ENCODE assay signal across 13 cellular contexts in the genomic region with DNA sequence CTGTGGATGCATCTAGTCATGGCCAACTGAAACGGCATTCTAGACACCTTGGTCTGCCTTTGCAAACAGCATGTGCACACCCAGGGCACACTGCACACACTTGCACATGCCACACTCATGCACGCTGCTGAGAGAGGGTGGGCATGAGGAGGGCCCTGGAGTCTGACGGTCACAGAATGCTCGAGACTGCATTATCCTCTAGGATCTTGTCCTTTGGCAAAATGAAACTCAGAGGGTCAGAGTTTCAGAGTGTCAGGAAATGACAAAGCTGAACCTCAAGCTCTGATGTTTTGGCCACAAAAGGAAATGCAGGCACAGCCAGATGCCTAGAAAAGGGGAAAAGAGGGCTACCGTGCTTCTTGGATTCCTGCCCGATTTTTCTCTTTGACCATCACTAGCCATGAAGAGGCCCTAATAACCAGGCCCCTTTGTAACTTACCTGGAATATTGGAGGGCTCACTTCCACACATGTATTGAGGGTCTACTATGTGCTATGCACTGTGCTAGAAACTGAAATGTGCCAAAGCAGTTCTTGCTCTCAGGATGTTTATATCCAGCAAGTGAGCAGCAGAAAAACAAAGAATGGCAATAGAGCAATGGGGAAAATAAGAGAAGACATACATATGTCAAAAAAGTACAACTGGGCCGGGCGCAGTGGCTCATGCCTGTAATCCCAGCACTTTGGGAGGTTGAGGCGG.
DNase-seq lines count a peak whose midpoint lies in the region; ATAC-seq and TF ChIP-seq lines count a peak whose summit lies in the region.
"Had no signal": no experiment of that assay in that cellular context is flagged by ENCODE, and none has a peak within 500 bp of the region (broad histone marks: within the 10 kb centered on the region; RNA-seq: fewer than 3 reads in every experiment).

No MANE protein-coding gene starts in this region.

- H3K4me1 Mint-ChIP-seq in CD4-positive, CD25-positive, alpha-beta regulatory T cell = peaks cover 0 to 8% (median 2%) of the 10 kb centered on the region in 4 donors
- H3K4me1 Mint-ChIP-seq in activated CD8-positive, alpha-beta T cell treated with anti-CD3 and anti-CD28 coated beads for 36 hours (ENCODE audit: low read depth) = peaks cover 20% of the 10 kb centered on the region
- H3K4me1 Mint-ChIP-seq in endothelial cell (ENCODE audit: unreplicated experiment) = peaks cover 28% of the 10 kb centered on the region

- no peaks in the 10 kb centered on the region for H3K4me1 ChIP-seq in CD4-positive, CD25-positive, alpha-beta regulatory T cell (ENCODE audit: control insufficient read depth, insufficient read depth, low read length, poor library complexity, severe bottlenecking)
- H3K4me1 ChIP-seq in MM.1S (ENCODE audit: low read length) = peaks cover 40% of the 10 kb centered on the region
- peaks cover 9 to 19% of the 10 kb centered on the region in 2 donors for H3K4me1 ChIP-seq in muscle layer of duodenum (ENCODE audit: control insufficient read depth in 1 of 2, insufficient read depth in 2 of 2, low read length in 2 of 2)
- H3K4me1 ChIP-seq: prostate gland had no signal

- peaks cover 31% of the 10 kb centered on the region for H3F3A ChIP-seq in MM.1S (ENCODE audit: insufficient read depth, low read length)

- H3K4me3 ChIP-seq in CD4-positive, CD25-positive, alpha-beta regulatory T cell (ENCODE audit: low read depth, low read length) = no peak overlapping the region
- H3K4me3 ChIP-seq in MM.1S (ENCODE audit: low read length) = peak overlapping the region; percentile 4; the same call in 1 of the 2 replicates
- no peak overlapping the region for H3K4me3 ChIP-seq in muscle layer of duodenum (ENCODE audit: low read depth in 1 of 2, low read length in 2 of 2)
- H3K4me3 ChIP-seq: MG63, prostate gland, SK-N-MC had no signal

- H3K9me2 ChIP-seq in MM.1S (replicated peaks; ENCODE audit: insufficient read depth, low read length) = no peaks in the 10 kb centered on the region

- peak overlapping the region; percentile 64 for H3K4me2 ChIP-seq in MM.1S (ENCODE audit: low read depth, low read length)

- H3K27me3 ChIP-seq in CD4-positive, CD25-positive, alpha-beta regulatory T cell (ENCODE audit: control insufficient read depth, insufficient read depth, low read length) = no peaks in the 10 kb centered on the region
- H3K27me3 ChIP-seq in MM.1S (replicated peaks; ENCODE audit: insufficient read depth, low read length) (no peaks in the 10 kb centered on the region), muscle layer of duodenum (ENCODE audit: low read depth, low read length) (no peaks in the 10 kb centered on the region)
- H3K27me3 ChIP-seq: MG63 had no signal

- no peaks in the 10 kb centered on the region for H3K36me3 Mint-ChIP-seq in CD4-positive, CD25-positive, alpha-beta regulatory T cell
- no peaks in the 10 kb centered on the region for H3K36me3 Mint-ChIP-seq in activated CD8-positive, alpha-beta T cell treated with anti-CD3 and anti-CD28 coated beads for 36 hours (ENCODE audit: low read depth)
- H3K36me3 Mint-ChIP-seq in endothelial cell (ENCODE audit: low read depth, unreplicated experiment) = no peaks in the 10 kb centered on the region

- H2AFZ ChIP-seq in MM.1S (ENCODE audit: low read length) = peak overlapping the region; percentile 41

- ATAC-seq in CD4-positive, CD25-positive, alpha-beta regulatory T cell (ENCODE audit: low read depth in 2 of 2) = no peak
- peak; percentile 55 for ATAC-seq in activated CD8-positive, alpha-beta T cell treated with anti-CD3 and anti-CD28 coated beads for 36 hours
- no peak for ATAC-seq in GM21367 (IDR thresholded peaks at IDR 0.05; ENCODE audit: unreplicated experiment)
- no peak for ATAC-seq in HG03139 (IDR thresholded peaks at IDR 0.05; ENCODE audit: unreplicated experiment)

- peak overlapping the region; percentile 42 for H3K9ac ChIP-seq in MM.1S (ENCODE audit: low read length)

- H3K4me3 Mint-ChIP-seq in CD4-positive, CD25-positive, alpha-beta regulatory T cell = no peak overlapping the region
- H3K4me3 Mint-ChIP-seq in activated CD8-positive, alpha-beta T cell treated with anti-CD3 and anti-CD28 coated beads for 36 hours = no peak overlapping the region
- H3K4me3 Mint-ChIP-seq in endothelial cell (ENCODE audit: unreplicated experiment) = no peak overlapping the region

- no peaks in the 10 kb centered on the region for H3K27me3 Mint-ChIP-seq in CD4-positive, CD25-positive, alpha-beta regulatory T cell
- H3K27me3 Mint-ChIP-seq in activated CD8-positive, alpha-beta T cell treated with anti-CD3 and anti-CD28 coated beads for 36 hours = no peaks in the 10 kb centered on the region
- H3K27me3 Mint-ChIP-seq in endothelial cell (ENCODE audit: unreplicated experiment) = peaks cover 4% of the 10 kb centered on the region

- H3K9me3 Mint-ChIP-seq in CD4-positive, CD25-positive, alpha-beta regulatory T cell = peaks cover 0 to 1% (median 0%) of the 10 kb centered on the region in 7 donors
- no peaks in the 10 kb centered on the region for H3K9me3 Mint-ChIP-seq in activated CD8-positive, alpha-beta T cell treated with anti-CD3 and anti-CD28 coated beads for 36 hours
- H3K9me3 Mint-ChIP-seq in endothelial cell (ENCODE audit: unreplicated experiment) = no peaks in the 10 kb centered on the region

- CTCF ChIA-PET in activated CD8-positive, alpha-beta T cell treated with anti-CD3 and anti-CD28 coated beads for 36 hours (lab: Charles Lee) = interaction anchor here (1.2 kb wide), 1 partner anchor 216 kb away, joined by 3 read pairs; no protein-coding TSS in a partner anchor

- POLR2A ChIA-PET in activated CD8-positive, alpha-beta T cell treated with anti-CD3 and anti-CD28 coated beads for 36 hours (lab: Charles Lee) = no interaction called here

- no peaks in the 10 kb centered on the region for H3K36me3 ChIP-seq in CD4-positive, CD25-positive, alpha-beta regulatory T cell (ENCODE audit: control insufficient read depth, insufficient read depth, low read length)
- H3K36me3 ChIP-seq in MM.1S (replicated peaks; ENCODE audit: insufficient read depth, low read length) = no peaks in the 10 kb centered on the region
- H3K36me3 ChIP-seq in muscle layer of duodenum (ENCODE audit: control insufficient read depth in 1 of 2, insufficient read depth in 2 of 2, low read length in 2 of 2) = no peaks in the 10 kb centered on the region
- H3K36me3 ChIP-seq: MG63, prostate gland had no signal

- peak overlapping the region; percentile 20 to 65 (median 43) for H3K27ac Mint-ChIP-seq in CD4-positive, CD25-positive, alpha-beta regulatory T cell
- H3K27ac Mint-ChIP-seq in activated CD8-positive, alpha-beta T cell treated with anti-CD3 and anti-CD28 coated beads for 36 hours = peak overlapping the region; percentile 25
- no peak overlapping the region for H3K27ac Mint-ChIP-seq in endothelial cell (ENCODE audit: unreplicated experiment)

- no peaks in the 10 kb centered on the region for H3K9me3 ChIP-seq in CD4-positive, CD25-positive, alpha-beta regulatory T cell (ENCODE audit: control insufficient read depth in 2 of 2, low read length in 2 of 2)
- H3K9me3 ChIP-seq in MM.1S (replicated peaks; ENCODE audit: insufficient read depth, low read length) (no peaks in the 10 kb centered on the region), muscle layer of duodenum (ENCODE audit: control insufficient read depth in 1 of 2, low read length in 2 of 2) (no peaks in the 10 kb centered on the region)
- H3K9me3 ChIP-seq: MG63, prostate gland had no signal

- H3K79me2 ChIP-seq in MM.1S (ENCODE audit: low read length) = no peaks in the 10 kb centered on the region

- intact Hi-C loops in activated CD8-positive, alpha-beta T cell treated with anti-CD3 and anti-CD28 coated beads for 36 hours (cut with micrococcal nuclease) = no loop called here

- TF ChIP-seq CTCF in MM.1S (IDR thresholded peaks at IDR 0.05; ENCODE audit: low read length) (no peak), endothelial cell (IDR thresholded peaks at IDR 0.05; ENCODE audit: unreplicated experiment) (no peak)
- TF ChIP-seq CTCF in activated CD8-positive, alpha-beta T cell treated with anti-CD3 and anti-CD28 coated beads for 36 hours (IDR thresholded peaks at IDR 0.05) = no peak

- no peaks in the 10 kb centered on the region for H4K20me1 ChIP-seq in MM.1S (ENCODE audit: insufficient read depth, low read length)

- H3K27ac ChIP-seq in CD4-positive, CD25-positive, alpha-beta regulatory T cell (ENCODE audit: insufficient read depth, low read length, poor library complexity, severe bottlenecking) = no peak overlapping the region
- H3K27ac ChIP-seq in MM.1S (ENCODE audit: low read length) (peak overlapping the region; percentile 73), muscle layer of duodenum (ENCODE audit: low read length) (peak overlapping the region; percentile 41)
- H3K27ac ChIP-seq: prostate gland, SK-N-MC had no signal

- no peak for DNase-seq in CD4-positive, CD25-positive, alpha-beta regulatory T cell
- DNase-seq in MM.1S (peak; percentile 55), endothelial cell (ENCODE audit: low spot score) (no peak)
- DNase-seq in activated CD8-positive, alpha-beta T cell treated with anti-CD3 and anti-CD28 coated beads for 36 hours = no peak
- no peak for DNase-seq in activated effector memory CD4-positive, alpha-beta T cell treated with Interleukin-2 at 50 U/mL for 16 hours
- DNase-seq: DMS79; effector CD8-positive, alpha-beta T cell; MG63 had no signal
